In genomic region chr12:94851396-94852025, GRCh38 we compare ENCODE assay signal across 33 cellular contexts.
"Had no signal": no experiment of that assay in that cellular context is flagged by ENCODE, and none has a peak within 500 bp of the region (broad histone marks: within the 10 kb centered on the region; RNA-seq: fewer than 3 reads in every experiment).

No MANE protein-coding gene starts in this region.

- H3K36me3 Mint-ChIP-seq: activated naive CD4-positive, alpha-beta T cell treated with anti-CD3 and anti-CD28 coated beads, Interleukin-2, amount 10 ng/mL, durations not matched to agents 7 days and 5 days; activated naive CD8-positive, alpha-beta T cell treated with anti-CD3 and anti-CD28 coated beads, Interleukin-2, amount 10 ng/mL, durations not matched to agents 7 days and 5 days had no signal

- H3K4me1 ChIP-seq: heart right ventricle, left ventricle myocardium inferior, sigmoid colon, stomach, thyroid gland, upper lobe of left lung, vagina had no signal

- DNase-seq: activated CD4-positive, alpha-beta memory T cell treated with anti-CD3 and anti-CD28 coated beads, Interleukin-2, amount 10 ng/mL, durations not matched to agents 7 days and 5 days; activated CD4-positive, alpha-beta T cell treated with anti-CD3 and anti-CD28 coated beads for 1 hour; activated CD4-positive, alpha-beta T cell treated with anti-CD3 and anti-CD28 coated beads, Interleukin-2, amount 10 ng/mL, durations not matched to agents 7 days and 5 days; activated CD8-positive, alpha-beta memory T cell treated with anti-CD3 and anti-CD28 coated beads, Interleukin-2, amount 50 U/mL, for 48 hours; activated gamma-delta T cell; activated naive CD4-positive, alpha-beta T cell treated with anti-CD3 and anti-CD28 coated beads, Interleukin-2, amount 10 ng/mL, durations not matched to agents 7 days and 5 days; activated naive CD8-positive, alpha-beta T cell treated with anti-CD3 and anti-CD28 coated beads, Interleukin-2, amount 10 ng/mL, durations not matched to agents 7 days and 5 days; activated T-cell treated with anti-CD3 and anti-CD28 coated beads, Interleukin-2, amount 50 U/mL, for 24 hours; amniotic stem cell; brain microvascular endothelial cell; cortex of kidney; foreskin fibroblast; heart right ventricle; left ventricle myocardium inferior; mucosa of descending colon; retina; sigmoid colon; stimulated activated CD4-positive, alpha-beta T cell treated with anti-CD3 and anti-CD28 coated beads, Interleukin-1b, Interleukin-23, amount 100 ng/mL, for 48 hours; stimulated activated CD4-positive, alpha-beta T cell treated with anti-CD3 and anti-CD28 coated beads, Interleukin-4, amount 100 ng/mL, for 4 hours; stimulated activated CD8-positive, alpha-beta memory T cell treated with anti-CD3 and anti-CD28 coated beads, Interleukin-4, amount 100 ng/mL, for 48 hours; stomach; T-helper 17 cell; T1000; thyroid gland; upper lobe of left lung had no signal

- H3K4me1 Mint-ChIP-seq: T-helper 17 cell had no signal

- H3K9me3 ChIP-seq: mucosa of descending colon, sigmoid colon, stomach, thyroid gland, upper lobe of left lung, vagina had no signal

- H3K4me2 ChIP-seq: smooth muscle cell had no signal

- H3K27me3 Mint-ChIP-seq: progenitor cell of endocrine pancreas; stimulated activated memory B cell treated with anti-CD40 and anti-IgM and Interleukin-4, amounts not matched to agents 10 μg/mL and 1 μg/mL and 100 μg/mL, for 72 hours had no signal

- H3K4me3 ChIP-seq: heart right ventricle, left ventricle myocardium inferior, lung, mucosa of descending colon, sigmoid colon, smooth muscle cell, stomach, thyroid gland, upper lobe of left lung, vagina had no signal

- H3K4me3 Mint-ChIP-seq: activated CD4-positive, alpha-beta memory T cell treated with anti-CD3 and anti-CD28 coated beads, Interleukin-2, amount 10 ng/mL, durations not matched to agents 7 days and 5 days; activated CD4-positive, alpha-beta T cell treated with anti-CD3 and anti-CD28 coated beads, Interleukin-2, amount 10 ng/mL, durations not matched to agents 7 days and 5 days; activated naive CD4-positive, alpha-beta T cell treated with anti-CD3 and anti-CD28 coated beads, Interleukin-2, amount 10 ng/mL, durations not matched to agents 7 days and 5 days; activated naive CD8-positive, alpha-beta T cell treated with anti-CD3 and anti-CD28 coated beads, Interleukin-2, amount 10 ng/mL, durations not matched to agents 7 days and 5 days; activated T-cell treated with anti-CD3 and anti-CD28 coated beads, Interleukin-2, amount 50 U/mL, for 24 hours; nephron; stimulated activated memory B cell treated with anti-CD40 and anti-IgM and Interleukin-4, amounts not matched to agents 10 μg/mL and 1 μg/mL and 100 μg/mL, for 72 hours; T-helper 17 cell had no signal

- H3K27ac Mint-ChIP-seq: activated CD4-positive, alpha-beta memory T cell treated with anti-CD3 and anti-CD28 coated beads, Interleukin-2, amount 10 ng/mL, durations not matched to agents 7 days and 5 days; activated CD4-positive, alpha-beta T cell treated with anti-CD3 and anti-CD28 coated beads, Interleukin-2, amount 10 ng/mL, durations not matched to agents 7 days and 5 days; activated naive CD4-positive, alpha-beta T cell treated with anti-CD3 and anti-CD28 coated beads, Interleukin-2, amount 10 ng/mL, durations not matched to agents 7 days and 5 days; activated naive CD8-positive, alpha-beta T cell treated with anti-CD3 and anti-CD28 coated beads, Interleukin-2, amount 10 ng/mL, durations not matched to agents 7 days and 5 days; activated T-cell treated with anti-CD3 and anti-CD28 coated beads, Interleukin-2, amount 50 U/mL, for 24 hours; nephron; progenitor cell of endocrine pancreas; stimulated activated memory B cell treated with anti-CD40 and anti-IgM and Interleukin-4, amounts not matched to agents 10 μg/mL and 1 μg/mL and 100 μg/mL, for 72 hours; T-helper 17 cell had no signal

- H3K27me3 ChIP-seq: brain microvascular endothelial cell, sigmoid colon, thyroid gland, upper lobe of left lung, vagina had no signal

- H3K27ac ChIP-seq: brain microvascular endothelial cell, heart right ventricle, left ventricle myocardium inferior, sigmoid colon, stomach, thyroid gland, upper lobe of left lung, vagina had no signal

- H3K9me3 Mint-ChIP-seq: activated CD4-positive, alpha-beta memory T cell treated with anti-CD3 and anti-CD28 coated beads, Interleukin-2, amount 10 ng/mL, durations not matched to agents 7 days and 5 days; activated CD4-positive, alpha-beta T cell treated with anti-CD3 and anti-CD28 coated beads, Interleukin-2, amount 10 ng/mL, durations not matched to agents 7 days and 5 days; activated naive CD4-positive, alpha-beta T cell treated with anti-CD3 and anti-CD28 coated beads, Interleukin-2, amount 10 ng/mL, durations not matched to agents 7 days and 5 days; activated T-cell treated with anti-CD3 and anti-CD28 coated beads, Interleukin-2, amount 50 U/mL, for 24 hours; stimulated activated memory B cell treated with anti-CD40 and anti-IgM and Interleukin-4, amounts not matched to agents 10 μg/mL and 1 μg/mL and 100 μg/mL, for 72 hours had no signal

- ATAC-seq: esophagus mucosa; heart right ventricle; mucosa of descending colon; stimulated activated memory B cell treated with anti-CD40 and anti-IgM and Interleukin-4, amounts not matched to agents 10 μg/mL and 1 μg/mL and 100 μg/mL, for 72 hours; T-helper 17 cell had no signal

- FAIRE-seq: astrocyte had no signal

- H3K36me3 ChIP-seq: brain microvascular endothelial cell, heart right ventricle, left ventricle myocardium inferior, sigmoid colon, stomach, thyroid gland, upper lobe of left lung, vagina had no signal
